30 cellular contexts compared by ENCODE assay signal in the genomic region with DNA sequence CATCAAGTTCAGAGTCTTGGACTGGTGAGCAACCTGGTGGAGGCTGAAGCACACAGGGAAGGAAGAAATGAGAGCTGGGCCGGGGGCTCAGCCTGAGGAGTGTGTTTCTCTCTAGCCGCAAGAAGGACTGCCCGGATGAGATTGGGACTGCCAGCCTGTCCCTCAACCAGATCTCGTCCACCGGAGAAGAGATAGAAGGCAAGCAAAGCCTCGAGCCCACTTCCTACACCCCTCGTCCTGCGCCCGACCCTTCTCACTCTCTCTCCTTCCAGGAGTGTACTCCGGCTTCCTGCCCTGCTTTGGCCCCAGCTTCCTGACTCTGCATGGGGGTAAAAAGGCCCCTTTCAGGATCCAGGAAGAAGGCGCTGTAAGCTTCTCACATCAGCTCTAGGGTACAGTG. TPM values are rescaled to one million over a fixed set of nuclear protein-coding genes. Genes with fewer than 3 reads are reported as not detected.
"Had no signal": no experiment of that assay in that cellular context is flagged by ENCODE, and none has a peak within 500 bp of the region (broad histone marks: within the 10 kb centered on the region; RNA-seq: fewer than 3 reads in every experiment).

No MANE protein-coding gene starts in this region.

- DNase-seq: activated B cell treated with CpG ODN at 0.5 μM for 24 hours; activated CD4-positive, alpha-beta T cell treated with anti-CD3 and anti-CD28 coated beads, Interleukin-2, amount 50 U/mL, for 4 hours; activated effector memory CD4-positive, alpha-beta T cell treated with Interleukin-2 at 50 U/mL for 16 hours; activated naive CD4-positive, alpha-beta T cell treated with Interleukin-2 at 50 U/mL for 16 hours; activated T-cell treated with anti-CD3 and anti-CD28 coated beads for 4 hours; cortex of kidney; foreskin fibroblast; head of caudate nucleus; hippocampal formation; mammary epithelial cell; naive B cell; sigmoid colon; small intestine; stimulated activated CD4-positive, alpha-beta T cell treated with anti-CD3 and anti-CD28 coated beads, Interleukin-4, amount 100 ng/mL, for 24 hours; uterus had no signal

- H3K9me3 ChIP-seq: ascending aorta, neutrophil, thoracic aorta, uterus had no signal

- H3K4me3 Mint-ChIP-seq: activated B cell treated with CpG ODN at 0.5 μM for 24 hours; activated naive CD8-positive, alpha-beta T cell; brain; mesothelial cell of epicardium; stimulated activated effector memory CD8-positive, alpha-beta T cell treated with anti-CD3 and anti-CD28 coated beads, Interleukin-12 subunit alpha, Interleukin-12 subunit beta, amount 100 ng/mL, for 72 hours; stimulated activated naive CD8-positive, alpha-beta T cell treated with anti-CD3 and anti-CD28 coated beads, Interleukin-15, Interleukin-2, amounts not matched to agents 100 ng/mL and 50 ng/mL, for 24 hours; T-helper 1 cell treated with Interleukin-12 subunit alpha and Interleukin-12 subunit beta and Interleukin-4 antibody, amounts not matched to agents 30 μg/mL and 1 μg/mL, for 36 hours; type B pancreatic cell had no signal

- H3K27me3 Mint-ChIP-seq: activated B cell treated with CpG ODN at 0.5 μM for 24 hours; activated naive CD8-positive, alpha-beta T cell; stimulated activated naive CD8-positive, alpha-beta T cell treated with anti-CD3 and anti-CD28 coated beads, Interleukin-15, Interleukin-2, amounts not matched to agents 100 ng/mL and 50 ng/mL, for 24 hours had no signal

- ATAC-seq: esophagus mucosa, left colon had no signal

- H3K4me1 Mint-ChIP-seq: activated B cell treated with CpG ODN at 0.5 μM for 24 hours, naive B cell had no signal

- H3K27ac Mint-ChIP-seq: activated B cell treated with CpG ODN at 0.5 μM for 24 hours; activated naive CD8-positive, alpha-beta T cell; brain; mesothelial cell of epicardium; progenitor cell of endocrine pancreas; stimulated activated effector memory CD8-positive, alpha-beta T cell treated with anti-CD3 and anti-CD28 coated beads, Interleukin-12 subunit alpha, Interleukin-12 subunit beta, amount 100 ng/mL, for 72 hours; T-helper 1 cell treated with Interleukin-12 subunit alpha and Interleukin-12 subunit beta and Interleukin-4 antibody, amounts not matched to agents 30 μg/mL and 1 μg/mL, for 36 hours; type B pancreatic cell had no signal

- H3K36me3 Mint-ChIP-seq: activated naive CD8-positive, alpha-beta T cell; brain; mesothelial cell of epicardium; naive B cell; stimulated activated effector memory CD8-positive, alpha-beta T cell treated with anti-CD3 and anti-CD28 coated beads, Interleukin-12 subunit alpha, Interleukin-12 subunit beta, amount 100 ng/mL, for 72 hours; type B pancreatic cell had no signal

- H3K9me3 Mint-ChIP-seq: stimulated activated effector memory CD8-positive, alpha-beta T cell treated with anti-CD3 and anti-CD28 coated beads, Interleukin-12 subunit alpha, Interleukin-12 subunit beta, amount 100 ng/mL, for 72 hours; stimulated activated naive CD8-positive, alpha-beta T cell treated with anti-CD3 and anti-CD28 coated beads, Interleukin-15, Interleukin-2, amounts not matched to agents 100 ng/mL and 50 ng/mL, for 24 hours; T-helper 1 cell treated with Interleukin-12 subunit alpha and Interleukin-12 subunit beta and Interleukin-4 antibody, amounts not matched to agents 30 μg/mL and 1 μg/mL, for 36 hours; type B pancreatic cell had no signal

RNA-seq across cellular contexts. Expression of gene FER1L5, which starts 26.2 kb away (rescaled TPM):
- total RNA-seq: activated B cell treated with CpG ODN at 0.5 μM for 24 hours, ascending aorta, subcutaneous adipose tissue, thoracic aorta had no signal
- polyA plus RNA-seq: liver had no signal
